8 cellular contexts compared by ENCODE assay signal in genomic region chr2:170973492-170974303, GRCh38. TPM values are rescaled to one million over a fixed set of nuclear protein-coding genes. Genes with fewer than 3 reads are reported as not detected.
DNase-seq lines count a peak whose midpoint lies in the region; ATAC-seq and TF ChIP-seq lines count a peak whose summit lies in the region.

No MANE protein-coding gene starts in this region.

- peaks cover 7 to 16% (median 10%) of the 10 kb centered on the region in 4 donors for H3K4me1 Mint-ChIP-seq in CD4-positive, alpha-beta memory T cell
- H3K4me1 Mint-ChIP-seq in endothelial cell (ENCODE audit: unreplicated experiment) (peaks cover 21% of the 10 kb centered on the region), mesothelial cell of epicardium (peaks cover 19% of the 10 kb centered on the region)

- intact Hi-C loops in CD4-positive, alpha-beta memory T cell (cut with micrococcal nuclease), result loop anchor here (1.0 to 5.0 kb wide), 7 partner anchors 44 to 461 kb away; partner anchors contain the start of genes DCAF17 and GORASP2

- H3K9me3 ChIP-seq in CD4-positive, alpha-beta memory T cell (ENCODE audit: control insufficient read depth in 1 of 2, low read length in 2 of 2), result no peaks in the 10 kb centered on the region

- H3K27me3 Mint-ChIP-seq in CD4-positive, alpha-beta memory T cell, result no peaks in the 10 kb centered on the region
- peaks cover 16% of the 10 kb centered on the region for H3K27me3 Mint-ChIP-seq in endothelial cell (ENCODE audit: unreplicated experiment)
- no peaks in the 10 kb centered on the region for H3K27me3 Mint-ChIP-seq in mesothelial cell of epicardium (ENCODE audit: low read depth)

- CTCF ChIA-PET in CD4-positive, alpha-beta memory T cell (lab: Charles Lee; ENCODE audit: partially characterized antibody), result interaction anchor here (0.7 to 7.5 kb wide), 23 partner anchors 12 to 460 kb away, joined by 3 to 135 read pairs (median 4); partner anchors contain the start of genes DCAF17, GORASP2 and METTL8

- POLR2A ChIA-PET in CD4-positive, alpha-beta memory T cell (lab: Charles Lee; ENCODE audit: partially characterized antibody), result interaction anchor here (1.0 to 5.3 kb wide), 9 partner anchors 39 to 460 kb away, joined by 3 to 32 read pairs (median 4); partner anchors contain the start of genes DCAF17, GORASP2, METTL8 and TLK1

- H3K36me3 Mint-ChIP-seq in CD4-positive, alpha-beta memory T cell, result no peaks in the 10 kb centered on the region
- H3K36me3 Mint-ChIP-seq in endothelial cell (ENCODE audit: low read depth, unreplicated experiment), result peaks cover 5% of the 10 kb centered on the region
- H3K36me3 Mint-ChIP-seq in mesothelial cell of epicardium, result no peaks in the 10 kb centered on the region

- H3K4me3 Mint-ChIP-seq in CD4-positive, alpha-beta memory T cell, result peak overlapping the region; percentile 81 to 88 (median 84)
- H3K4me3 Mint-ChIP-seq in endothelial cell (ENCODE audit: unreplicated experiment) (no peak overlapping the region), mesothelial cell of epicardium (peak overlapping the region; percentile 71)

- peak overlapping the region; percentile 26 to 77 for H3K4me3 ChIP-seq in CD4-positive, alpha-beta memory T cell (ENCODE audit: low read length in 2 of 2)

- H3K27ac Mint-ChIP-seq in CD4-positive, alpha-beta memory T cell, result peak overlapping the region; percentile 25 to 90 (median 54)
- H3K27ac Mint-ChIP-seq in endothelial cell (ENCODE audit: unreplicated experiment) (peak overlapping the region; percentile 55), mesothelial cell of epicardium (peak overlapping the region; percentile 20)

- no peaks in the 10 kb centered on the region for H3K27me3 ChIP-seq in CD4-positive, alpha-beta memory T cell (ENCODE audit: insufficient read depth, low read length)

- TF ChIP-seq CTCF in endothelial cell (IDR thresholded peaks at IDR 0.05; ENCODE audit: unreplicated experiment), result peak; percentile 94
- TF ChIP-seq CTCF in mesothelial cell of epicardium (IDR thresholded peaks at IDR 0.05; ENCODE audit: unreplicated experiment), result peak; percentile 82

- peak overlapping the region; percentile 52 for H3K27ac ChIP-seq in CD4-positive, alpha-beta memory T cell (ENCODE audit: low read depth, low read length)

- peaks cover 14% of the 10 kb centered on the region for H3K4me1 ChIP-seq in CD4-positive, alpha-beta memory T cell (ENCODE audit: insufficient read depth, low read length)

- no peaks in the 10 kb centered on the region for H3K36me3 ChIP-seq in CD4-positive, alpha-beta memory T cell (ENCODE audit: insufficient read depth, low read length)

- H3K9me3 Mint-ChIP-seq in CD4-positive, alpha-beta memory T cell, result no peaks in the 10 kb centered on the region
- H3K9me3 Mint-ChIP-seq in endothelial cell (ENCODE audit: unreplicated experiment) (no peaks in the 10 kb centered on the region), mesothelial cell of epicardium (no peaks in the 10 kb centered on the region)

- peak; percentile 87 to 91 (median 87) for DNase-seq in CD4-positive, alpha-beta memory T cell
- peak; percentile 48 for DNase-seq in NK-92 (lab: John Stamatoyannopoulos, UW; ENCODE audit: unreplicated experiment)
- DNase-seq in activated CD8-positive, alpha-beta memory T cell treated with anti-CD3 and anti-CD28 coated beads, Interleukin-2, amount 50 U/mL, for 1 hour (ENCODE audit: extremely low read depth), result peak; percentile 61
- peak; percentile 89 for DNase-seq in endothelial cell (ENCODE audit: low spot score)
- peak; percentile 82 to 94 for DNase-seq in mesothelial cell of epicardium (ENCODE audit: low spot score in 2 of 2, unreplicated experiment in 2 of 2)
- DNase-seq in stimulated activated CD8-positive, alpha-beta memory T cell treated with anti-CD3 and anti-CD28 coated beads, Interleukin-15, amount 100 ng/mL, for 24 hours (ENCODE audit: low read depth), result peak; percentile 81

- peak; percentile 91 for ATAC-seq in GM19328 (IDR thresholded peaks at IDR 0.05; ENCODE audit: unreplicated experiment)
- ATAC-seq in HG03460 (IDR thresholded peaks at IDR 0.05; ENCODE audit: unreplicated experiment), result peak; percentile 93

RNA-seq across cellular contexts. Expression of gene GORASP2, which starts 44.6 kb away (rescaled TPM):
- total RNA-seq in CD4-positive, alpha-beta memory T cell, result 10 to 100 TPM; 82.4 to 83.2 TPM
- polyA plus RNA-seq in CD4-positive, alpha-beta memory T cell, result 100 to 1,000 TPM; 111 to 116 TPM
- total RNA-seq in endothelial cell (ENCODE audit: unreplicated experiment) (71.9 TPM), mesothelial cell of epicardium (85.5 to 91.1 TPM (median 86.8 TPM) in 3 replicates)

Comparison
In these comparisons a context has a peak if more than half of its experiments do, and no peak if none do; other contexts are left out.
1. Peak in every context shown above with its lines: DNase-seq, ATAC-seq, H3K4me3 ChIP-seq and H3K27ac ChIP-seq.